ENCODE assay signal across 1 cellular context in the genomic region with DNA sequence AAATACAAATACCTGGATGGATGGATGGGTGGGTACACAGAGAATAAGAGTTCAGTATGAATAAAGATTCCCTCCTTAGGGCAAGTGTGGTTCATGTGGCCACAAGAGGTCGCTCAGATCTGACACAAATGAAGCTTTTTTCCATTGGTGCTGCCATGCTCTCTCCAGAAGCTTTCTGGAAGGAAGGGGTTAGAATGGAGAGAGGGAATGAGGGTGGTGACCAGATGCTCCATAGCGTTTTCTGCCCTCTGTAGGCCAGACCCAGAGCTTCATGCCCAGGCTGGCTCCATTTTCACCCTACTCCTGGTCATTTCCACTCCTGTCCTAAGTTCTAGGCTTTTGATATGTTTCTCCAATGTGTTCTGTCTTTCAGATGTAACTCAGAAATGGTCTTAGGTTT.
TF ChIP-seq lines count a peak whose summit lies in the region.

No MANE protein-coding gene starts in this region.

TF ChIP-seq in H1, 55 proteins besides CTCF, POLR2A, EP300 and RAD21:
- no peak for TF ChIP-seq SUZ12 (IDR thresholded peaks at IDR 0.05; ENCODE audit: low read length)
- no peak for TF ChIP-seq PHF8 (conservative IDR thresholded peaks at IDR 0.05; ENCODE audit: low read depth, low read length)
- TF ChIP-seq YY1 (IDR thresholded peaks at IDR 0.05; ENCODE audit: low read depth, low read length): peak; percentile 83
- TF ChIP-seq TAF1 (IDR thresholded peaks at IDR 0.05; ENCODE audit: low read depth, low read length): no peak
- TF ChIP-seq SP1 (IDR thresholded peaks at IDR 0.05; ENCODE audit: low read depth, low read length): 0 out of 2 replicates have a peak, but pooled peaks have one; percentile 19
- no peak for TF ChIP-seq CREB1 (IDR thresholded peaks at IDR 0.05)
- peak; percentile 21; the same call in 1 of the 2 replicates for TF ChIP-seq MAX (IDR thresholded peaks at IDR 0.05)
TF ChIP-seq in H1: peak in this region for 3.
